Comparison of ENCODE assay signal across 25 cellular contexts in the genomic region with DNA sequence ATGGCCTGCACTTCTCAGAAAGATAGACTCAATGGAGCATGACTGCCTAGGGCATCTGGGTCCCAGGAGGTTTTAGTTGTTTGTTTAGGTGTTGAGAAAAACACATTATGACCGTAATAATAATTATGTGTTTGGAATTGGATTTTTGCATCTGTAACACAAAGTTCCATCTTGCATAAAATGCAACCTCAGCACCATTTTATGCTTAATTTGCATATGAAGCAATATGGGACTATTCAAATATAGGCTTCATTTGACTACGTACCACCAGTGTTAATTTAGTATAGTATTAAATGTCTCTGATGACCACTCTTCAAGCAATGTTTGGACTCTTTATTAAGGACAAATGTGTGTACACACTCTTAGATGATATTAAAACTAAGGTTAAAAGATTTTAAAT.
"Had no signal": no experiment of that assay in that cellular context is flagged by ENCODE, and none has a peak within 500 bp of the region (broad histone marks: within the 10 kb centered on the region; RNA-seq: fewer than 3 reads in every experiment).

No MANE protein-coding gene starts in this region.

- H3K4me3 Mint-ChIP-seq: activated B cell treated with CpG ODN at 0.5 μM for 24 hours; activated naive CD8-positive, alpha-beta T cell treated with anti-CD3 and anti-CD28 coated beads for 36 hours; effector memory CD8-positive, alpha-beta T cell; mesothelial cell of epicardium; naive thymus-derived CD8-positive, alpha-beta T cell; neural progenitor cell; stimulated activated naive B cell treated with anti-CD40 and anti-IgM and Interleukin-4, amounts not matched to agents 10 μg/mL and 1 μg/mL and 100 μg/mL, for 72 hours had no signal

- H3K36me3 Mint-ChIP-seq: activated naive CD8-positive, alpha-beta T cell treated with anti-CD3 and anti-CD28 coated beads for 36 hours; mesothelial cell of epicardium; naive thymus-derived CD8-positive, alpha-beta T cell; stimulated activated naive B cell treated with anti-CD40 and anti-IgM and Interleukin-4, amounts not matched to agents 10 μg/mL and 1 μg/mL and 100 μg/mL, for 72 hours had no signal

- H3K27ac ChIP-seq: esophagus muscularis mucosa, neural progenitor cell, transverse colon had no signal

- H3K4me3 ChIP-seq: esophagus muscularis mucosa, neural progenitor cell, transverse colon had no signal

- DNase-seq: activated B cell treated with CpG ODN at 0.5 μM for 24 hours; activated CD4-positive, alpha-beta T cell treated with anti-CD3 and anti-CD28 coated beads for 4 hours; activated CD4-positive, alpha-beta T cell treated with anti-CD3 and anti-CD28 coated beads, Interleukin-2, amount 50 U/mL, for 48 hours; activated naive CD4-positive, alpha-beta T cell treated with Interleukin-2 at 50 U/mL for 16 hours; activated naive CD8-positive, alpha-beta T cell treated with anti-CD3 and anti-CD28 coated beads for 36 hours; activated T-cell treated with anti-CD3 and anti-CD28 coated beads, Interleukin-2, amount 50 U/mL, for 48 hours; central memory CD4-positive, alpha-beta T cell; effector memory CD8-positive, alpha-beta T cell; hippocampal formation; left ventricle myocardium superior; mammary epithelial cell; naive thymus-derived CD8-positive, alpha-beta T cell; posterior cingulate gyrus; stimulated activated CD4-positive, alpha-beta T cell treated with anti-CD3 and anti-CD28 coated beads, Interleukin-2, amount 100 ng/mL, for 48 hours; stimulated activated CD8-positive, alpha-beta memory T cell treated with anti-CD3 and anti-CD28 coated beads, Interleukin-4, amount 100 ng/mL, for 48 hours; stimulated activated naive B cell treated with anti-CD40 and anti-IgM and Interleukin-4, amounts not matched to agents 10 μg/mL and 1 μg/mL and 100 μg/mL, for 72 hours; transverse colon had no signal

- H3K9ac ChIP-seq: neural progenitor cell had no signal

- H3K4me1 ChIP-seq: esophagus muscularis mucosa, transverse colon had no signal

- FAIRE-seq: astrocyte, colon, endothelial cell of umbilical vein, frontal cortex, urothelium cell line had no signal

- H3K27ac Mint-ChIP-seq: activated B cell treated with CpG ODN at 0.5 μM for 24 hours; activated naive CD8-positive, alpha-beta T cell treated with anti-CD3 and anti-CD28 coated beads for 36 hours; effector memory CD8-positive, alpha-beta T cell; mesothelial cell of epicardium; naive thymus-derived CD8-positive, alpha-beta T cell; neural progenitor cell; stimulated activated naive B cell treated with anti-CD40 and anti-IgM and Interleukin-4, amounts not matched to agents 10 μg/mL and 1 μg/mL and 100 μg/mL, for 72 hours had no signal

- ATAC-seq: effector memory CD8-positive, alpha-beta T cell; left ventricle myocardium superior; naive thymus-derived CD8-positive, alpha-beta T cell; stimulated activated naive B cell treated with anti-CD40 and anti-IgM and Interleukin-4, amounts not matched to agents 10 μg/mL and 1 μg/mL and 100 μg/mL, for 72 hours had no signal

- H3K9me3 ChIP-seq: esophagus muscularis mucosa, transverse colon had no signal

- H3K36me3 ChIP-seq: esophagus muscularis mucosa, neural progenitor cell, transverse colon had no signal

- H3K9me3 Mint-ChIP-seq: activated naive CD8-positive, alpha-beta T cell treated with anti-CD3 and anti-CD28 coated beads for 36 hours; stimulated activated naive B cell treated with anti-CD40 and anti-IgM and Interleukin-4, amounts not matched to agents 10 μg/mL and 1 μg/mL and 100 μg/mL, for 72 hours had no signal

- H3K27me3 Mint-ChIP-seq: activated B cell treated with CpG ODN at 0.5 μM for 24 hours; activated naive CD8-positive, alpha-beta T cell treated with anti-CD3 and anti-CD28 coated beads for 36 hours; effector memory CD8-positive, alpha-beta T cell; naive thymus-derived CD8-positive, alpha-beta T cell; stimulated activated naive B cell treated with anti-CD40 and anti-IgM and Interleukin-4, amounts not matched to agents 10 μg/mL and 1 μg/mL and 100 μg/mL, for 72 hours had no signal

- H3K4me1 Mint-ChIP-seq: activated B cell treated with CpG ODN at 0.5 μM for 24 hours; activated naive CD8-positive, alpha-beta T cell treated with anti-CD3 and anti-CD28 coated beads for 36 hours; naive thymus-derived CD8-positive, alpha-beta T cell; stimulated activated naive B cell treated with anti-CD40 and anti-IgM and Interleukin-4, amounts not matched to agents 10 μg/mL and 1 μg/mL and 100 μg/mL, for 72 hours had no signal

- H3K4me2 ChIP-seq: neural progenitor cell had no signal
